In genomic region chr14:34231626-34232025, GRCh38 we compare ENCODE assay signal across 2 cellular contexts.
TF ChIP-seq lines count a peak whose summit lies in the region.

No MANE protein-coding gene starts in this region.

TF ChIP-seq in IMR-90, 13 proteins besides CTCF, POLR2A, EP300 and RAD21:
- TF ChIP-seq SMC3 (IDR thresholded peaks at IDR 0.05; ENCODE audit: low read depth, low read length) (no peak), MAFK (IDR thresholded peaks at IDR 0.05; ENCODE audit: low read depth, low read length) (no peak), USF2 (IDR thresholded peaks at IDR 0.05; ENCODE audit: low read depth, low read length) (no peak), MAZ (IDR thresholded peaks at IDR 0.05; ENCODE audit: borderline replicate concordance, low read depth, low read length) (no peak), MXI1 (IDR thresholded peaks at IDR 0.05; ENCODE audit: borderline replicate concordance, low read depth, low read length) (no peak), ELK1 (IDR thresholded peaks at IDR 0.05; ENCODE audit: borderline replicate concordance, low read depth, low read length) (no peak), NFE2L2 (IDR thresholded peaks at IDR 0.05; ENCODE audit: low read depth, low read length) (no peak), CHD1 (IDR thresholded peaks at IDR 0.05; ENCODE audit: low read depth, low read length) (no peak), BHLHE40 (IDR thresholded peaks at IDR 0.05; ENCODE audit: low read depth, low read length) (no peak), FOS (IDR thresholded peaks at IDR 0.05; ENCODE audit: low read depth, low read length) (no peak)

TF ChIP-seq in H1, 55 proteins besides CTCF, POLR2A, EP300 and RAD21:
- TF ChIP-seq BACH1 (IDR thresholded peaks at IDR 0.05; ENCODE audit: low read length) (no peak), FOSL1 (IDR thresholded peaks at IDR 0.05; ENCODE audit: insufficient read depth, low read depth, low read length) (no peak), ZNF274 (IDR thresholded peaks at IDR 0.05; ENCODE audit: borderline replicate concordance, extremely low read depth, low read length) (no peak), SIN3A (conservative IDR thresholded peaks at IDR 0.05 in 1 of 2, IDR thresholded peaks at IDR 0.05 in 1 of 2; ENCODE audit: low read depth in 1 of 2, low read length in 2 of 2) (no peak), KDM5A (IDR thresholded peaks at IDR 0.05; ENCODE audit: low read length) (no peak), CBX5 (IDR thresholded peaks at IDR 0.05; ENCODE audit: low read depth, low read length) (no peak)
